Comparison of ENCODE assay signal across 10 cellular contexts in the genomic region with DNA sequence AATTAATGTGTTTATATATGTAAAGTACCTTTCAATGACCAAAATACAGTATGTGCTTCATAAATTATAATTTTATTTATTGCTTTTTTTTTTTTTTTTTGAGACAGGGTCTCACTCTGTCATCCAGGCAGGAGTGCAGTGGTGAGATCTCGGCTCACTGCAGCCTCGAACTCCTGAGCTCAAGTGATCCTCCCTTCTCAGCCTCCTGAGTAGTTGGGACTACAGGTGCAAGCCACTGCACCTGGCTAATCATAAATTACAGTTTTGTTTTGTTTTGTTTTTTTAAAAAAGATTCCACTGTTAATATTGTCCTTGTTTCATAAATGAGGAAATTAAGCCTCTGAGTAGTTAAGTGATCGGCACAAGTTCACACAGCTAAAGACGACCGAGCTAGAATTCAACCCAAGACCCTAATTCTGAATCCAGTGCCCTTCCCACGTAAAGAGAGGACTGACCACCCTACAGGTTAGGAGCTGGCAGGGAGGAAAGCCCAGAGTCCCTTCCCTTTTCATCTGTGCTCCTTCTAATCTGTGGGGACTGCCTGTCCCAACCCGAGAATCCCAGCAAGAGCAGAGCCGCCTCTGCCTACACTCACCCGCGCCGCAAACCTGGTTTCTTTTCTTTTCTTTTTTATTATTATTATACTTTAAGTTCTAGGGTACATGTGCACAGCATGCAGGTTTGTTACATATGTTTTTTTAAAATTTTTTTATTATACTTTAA. TPM values are rescaled to one million over a fixed set of nuclear protein-coding genes. Genes with fewer than 3 reads are reported as not detected.
A peak's percentile ranks its signal among the peaks of the same experiment; 100 is the strongest.
DNase-seq lines count a peak whose midpoint lies in the region; ATAC-seq and TF ChIP-seq lines count a peak whose summit lies in the region.
"Had no signal": no experiment of that assay in that cellular context is flagged by ENCODE, and none has a peak within 500 bp of the region (broad histone marks: within the 10 kb centered on the region; RNA-seq: fewer than 3 reads in every experiment).

No MANE protein-coding gene starts in this region.

- TF ChIP-seq CTCF in CD8-positive, alpha-beta T cell (IDR thresholded peaks at IDR 0.05), result no peak
- TF ChIP-seq CTCF in MM.1S (IDR thresholded peaks at IDR 0.05; ENCODE audit: low read length), result no peak
- no peak for TF ChIP-seq CTCF in coronary artery (IDR thresholded peaks at IDR 0.05)

- no peak overlapping the region for H3K9ac ChIP-seq in MM.1S (ENCODE audit: low read length)

- no peak overlapping the region for H3K27ac Mint-ChIP-seq in CD8-positive, alpha-beta T cell
- H3K27ac Mint-ChIP-seq in natural killer cell treated with Interleukin-12 subunit alpha and Interleukin-12 subunit beta and Interleukin-15 and Interleukin-18, amount 100 ng/mL, for 72 hours, result no peak overlapping the region

- no peaks in the 10 kb centered on the region for H3K9me2 ChIP-seq in MM.1S (replicated peaks; ENCODE audit: insufficient read depth, low read length)

- DNase-seq in CD8-positive, alpha-beta T cell, result no peak
- no peak for DNase-seq in MM.1S
- DNase-seq in coronary artery (ENCODE audit: low spot score), result no peak
- DNase-seq in natural killer cell treated with Interleukin-12 subunit alpha and Interleukin-12 subunit beta and Interleukin-15 and Interleukin-18, amount 100 ng/mL, for 72 hours (ENCODE audit: low spot score), result no peak
- DNase-seq in iPS-NIHi7 (ENCODE audit: extremely low spot score), result no peak
- no peak for DNase-seq in NCI-H2196 (lab: John Stamatoyannopoulos, UW; ENCODE audit: unreplicated experiment)
- DNase-seq in middle frontal gyrus (ENCODE audit: extremely low spot score, low spot score), result no peak
- no peak for DNase-seq in occipital lobe (lab: John Stamatoyannopoulos, UW)
- DNase-seq: NCI-H1436 treated with DMSO at 0.1 percent for 48 hours had no signal

- H3F3A ChIP-seq in MM.1S (ENCODE audit: insufficient read depth, low read length), result no peaks in the 10 kb centered on the region

- peaks cover 9% of the 10 kb centered on the region for H3K27me3 Mint-ChIP-seq in CD8-positive, alpha-beta T cell (ENCODE audit: low read depth)
- peaks cover 0 to 6% of the 10 kb centered on the region in 2 donors for H3K27me3 Mint-ChIP-seq in natural killer cell treated with Interleukin-12 subunit alpha and Interleukin-12 subunit beta and Interleukin-15 and Interleukin-18, amount 100 ng/mL, for 72 hours

- H4K20me1 ChIP-seq in MM.1S (ENCODE audit: insufficient read depth, low read length), result no peaks in the 10 kb centered on the region

- CTCF ChIA-PET in CD8-positive, alpha-beta T cell (lab: Charles Lee), result interaction anchor here (0.6 to 7.7 kb wide), 13 partner anchors 8 to 350 kb away, joined by 3 to 79 read pairs (median 3); a partner anchor contains a TSS

- peak overlapping the region; percentile 89 for H3K4me3 Mint-ChIP-seq in CD8-positive, alpha-beta T cell
- H3K4me3 Mint-ChIP-seq in natural killer cell treated with Interleukin-12 subunit alpha and Interleukin-12 subunit beta and Interleukin-15 and Interleukin-18, amount 100 ng/mL, for 72 hours, result peak overlapping the region; percentile 8

- no peaks in the 10 kb centered on the region for H3K36me3 Mint-ChIP-seq in CD8-positive, alpha-beta T cell
- no peaks in the 10 kb centered on the region for H3K36me3 Mint-ChIP-seq in natural killer cell treated with Interleukin-12 subunit alpha and Interleukin-12 subunit beta and Interleukin-15 and Interleukin-18, amount 100 ng/mL, for 72 hours

- H3K4me2 ChIP-seq in MM.1S (ENCODE audit: low read depth, low read length), result peak overlapping the region; percentile 41; the same call in 1 of the 2 replicates

- H3K4me3 ChIP-seq in CD8-positive, alpha-beta T cell (ENCODE audit: low read depth, low read length), result no peak overlapping the region
- H3K4me3 ChIP-seq in MM.1S (ENCODE audit: low read length) (no peak overlapping the region; the same call in 1 of the 2 replicates), coronary artery (peak overlapping the region; percentile 68)

- intact Hi-C loops in CD8-positive, alpha-beta T cell (cut with DNase I, micrococcal nuclease), result loop anchor here (1.0 to 10.0 kb wide), 4 partner anchors 142 to 612 kb away; no protein-coding TSS in a partner anchor

- peak; percentile 27 for ATAC-seq in CD8-positive, alpha-beta T cell
- peak in 1 of 2 donors; percentile 18 for ATAC-seq in natural killer cell treated with Interleukin-12 subunit alpha and Interleukin-12 subunit beta and Interleukin-15 and Interleukin-18, amount 100 ng/mL, for 72 hours

- peaks cover 3% of the 10 kb centered on the region for H3K4me1 Mint-ChIP-seq in CD8-positive, alpha-beta T cell (ENCODE audit: low read depth)
- H3K4me1 Mint-ChIP-seq in natural killer cell treated with Interleukin-12 subunit alpha and Interleukin-12 subunit beta and Interleukin-15 and Interleukin-18, amount 100 ng/mL, for 72 hours (ENCODE audit: low read depth in 2 of 2), result peaks cover 5 to 6% of the 10 kb centered on the region in 2 donors

- POLR2A ChIA-PET in CD8-positive, alpha-beta T cell (lab: Charles Lee), result interaction anchor here (0.5 to 1.3 kb wide), 5 partner anchors 10 to 715 kb away, joined by 3 to 4 read pairs (median 3); a partner anchor contains a TSS

- H3K27me3 ChIP-seq in CD8-positive, alpha-beta T cell (ENCODE audit: insufficient read depth, low read length), result no peaks in the 10 kb centered on the region
- no peaks in the 10 kb centered on the region for H3K27me3 ChIP-seq in MM.1S (replicated peaks; ENCODE audit: insufficient read depth, low read length)

- H3K9me3 Mint-ChIP-seq in CD8-positive, alpha-beta T cell, result no peaks in the 10 kb centered on the region
- H3K9me3 Mint-ChIP-seq in natural killer cell treated with Interleukin-12 subunit alpha and Interleukin-12 subunit beta and Interleukin-15 and Interleukin-18, amount 100 ng/mL, for 72 hours, result no peaks in the 10 kb centered on the region

- H3K79me2 ChIP-seq in MM.1S (ENCODE audit: low read length), result no peaks in the 10 kb centered on the region

- H3K27ac ChIP-seq in CD8-positive, alpha-beta T cell (ENCODE audit: low read depth, low read length), result no peak overlapping the region
- H3K27ac ChIP-seq in MM.1S (ENCODE audit: low read length) (no peak overlapping the region), coronary artery (no peak overlapping the region)

- no peaks in the 10 kb centered on the region for H3K4me1 ChIP-seq in CD8-positive, alpha-beta T cell (ENCODE audit: insufficient read depth, low read length)
- H3K4me1 ChIP-seq in MM.1S (ENCODE audit: low read length), result no peaks in the 10 kb centered on the region

- H3K9me3 ChIP-seq in CD8-positive, alpha-beta T cell (ENCODE audit: low read length), result no peaks in the 10 kb centered on the region
- no peaks in the 10 kb centered on the region for H3K9me3 ChIP-seq in MM.1S (replicated peaks; ENCODE audit: insufficient read depth, low read length)

- H3K36me3 ChIP-seq in CD8-positive, alpha-beta T cell (ENCODE audit: insufficient read depth, low read length), result no peaks in the 10 kb centered on the region
- H3K36me3 ChIP-seq in MM.1S (replicated peaks; ENCODE audit: insufficient read depth, low read length), result no peaks in the 10 kb centered on the region

- no peak overlapping the region for H2AFZ ChIP-seq in MM.1S (ENCODE audit: low read length)

RNA-seq across cellular contexts. Expression of a gene that starts 8.5 kb away (rescaled TPM):
- total RNA-seq in CD8-positive, alpha-beta T cell, result not detected
- not detected for total RNA-seq in natural killer cell treated with Interleukin-12 subunit alpha and Interleukin-12 subunit beta and Interleukin-15 and Interleukin-18, amount 100 ng/mL, for 72 hours
- 0.62 TPM for total RNA-seq in occipital lobe
- total RNA-seq: activated CD8-positive, alpha-beta memory T cell treated with anti-CD3 and anti-CD28 coated beads for 36 hours had no signal

RNA-seq across cellular contexts. Expression of a gene that starts 8.9 kb away (rescaled TPM):
- total RNA-seq in CD8-positive, alpha-beta T cell, result 10 to 100 TPM; 33.4 to 34.4 TPM
- total RNA-seq in natural killer cell treated with Interleukin-12 subunit alpha and Interleukin-12 subunit beta and Interleukin-15 and Interleukin-18, amount 100 ng/mL, for 72 hours, result 10 to 100 TPM; 67.5 to 90.0 TPM
- 21.8 TPM for total RNA-seq in occipital lobe

RNA-seq across cellular contexts. Expression of a gene that starts 34.7 kb away (rescaled TPM):
- 10 to 100 TPM; 14.4 to 18.9 TPM for total RNA-seq in CD8-positive, alpha-beta T cell
- 10 to 100 TPM; 61.5 to 68.9 TPM for total RNA-seq in natural killer cell treated with Interleukin-12 subunit alpha and Interleukin-12 subunit beta and Interleukin-15 and Interleukin-18, amount 100 ng/mL, for 72 hours
- 28.5 TPM for total RNA-seq in occipital lobe
